Comparison of ENCODE assay signal across 26 cellular contexts in the genomic region with DNA sequence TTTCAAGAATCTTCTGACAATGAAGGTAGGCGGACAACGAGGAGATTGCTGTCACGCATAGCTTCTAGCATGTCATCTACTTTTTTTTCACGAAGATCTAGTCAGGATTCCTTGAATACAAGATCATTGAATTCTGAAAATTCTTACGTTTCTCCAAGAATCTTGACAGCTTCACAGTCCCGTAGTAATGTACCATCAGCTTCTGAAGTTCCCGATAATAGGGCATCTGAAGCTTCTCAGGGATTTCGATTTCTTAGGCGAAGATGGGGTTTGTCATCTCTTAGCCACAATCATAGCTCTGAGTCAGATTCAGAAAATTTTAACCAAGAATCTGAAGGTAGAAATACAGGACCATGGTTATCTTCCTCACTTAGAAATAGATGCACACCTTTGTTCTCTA. TPM values are rescaled to one million over a fixed set of nuclear protein-coding genes. Genes with fewer than 3 reads are reported as not detected.
DNase-seq lines count a peak whose midpoint lies in the region; ATAC-seq and TF ChIP-seq lines count a peak whose summit lies in the region.
"Had no signal": no experiment of that assay in that cellular context is flagged by ENCODE, and none has a peak within 500 bp of the region (broad histone marks: within the 10 kb centered on the region; RNA-seq: fewer than 3 reads in every experiment).

No MANE protein-coding gene starts in this region.

- no peak overlapping the region for H2BK5ac ChIP-seq in IMR-90 (ENCODE audit: low read depth, low read length, poor library complexity, severe bottlenecking)

- peaks cover 26% of the 10 kb centered on the region for H4K20me1 ChIP-seq in IMR-90 (ENCODE audit: insufficient read depth, low read length)

- H2AFZ ChIP-seq in IMR-90 (replicated peaks; ENCODE audit: low read length, poor library complexity), result no peak overlapping the region

- in situ Hi-C loops in IMR-90 (cut with MboI; ENCODE audit: low sequenced_read_pairs), result no loop called here

- H4K91ac ChIP-seq in IMR-90 (ENCODE audit: insufficient read depth, low read depth, low read length), result no peak overlapping the region

- no peak overlapping the region for H2AK5ac ChIP-seq in IMR-90 (ENCODE audit: low read depth, low read length)

- H3K4me3 ChIP-seq in IMR-90 (ENCODE audit: insufficient read depth, low read depth, low read length) (no peak overlapping the region), neutrophil (ENCODE audit: low read depth in 1 of 2, low read length in 1 of 2) (no peak overlapping the region)
- H3K4me3 ChIP-seq: BLaER1 treated with 17β-estradiol and CSF1 and Interleukin-3, amounts not matched to agents 10 nM and 100 nM; GM12878 had no signal

- no peak overlapping the region for H4K5ac ChIP-seq in IMR-90 (ENCODE audit: low read depth, low read length)

- H3K4me2 ChIP-seq in IMR-90 (ENCODE audit: low read depth, low read length), result no peak overlapping the region
- H3K4me2 ChIP-seq: BLaER1 treated with 17β-estradiol and CSF1 and Interleukin-3, amounts not matched to agents 10 nM and 100 nM had no signal

- no peak for DNase-seq in stimulated activated naive CD8-positive, alpha-beta T cell treated with anti-CD3 and anti-CD28 coated beads, Interleukin-15, Interleukin-2, amounts not matched to agents 100 U/mL and 50 U/mL, for 24 hours
- no peak for DNase-seq in IMR-90
- DNase-seq in mucosa of gallbladder (ENCODE audit: low spot score), result no peak
- DNase-seq in RWPE1 (ENCODE audit: low spot score), result no peak
- DNase-seq: AML-193; CD4-positive, alpha-beta memory T cell; COR-L47; DMS 273 treated with DMSO at 0.1 percent for 48 hours; DMS79; EL; GDM1; KBM-7; MM.1S; NCI-H1694; NCI-H2029 treated with DMSO at 0.1 percent for 48 hours; NCI-H446 treated with DMSO at 0.1 percent for 48 hours; NCI-H526; NCI-H82; NK-92 treated with Interleukin-12 subunit alpha and Interleukin-12 subunit beta, amount 100 ng/mL, for 24 hours; RPMI8226; SHP77 had no signal

- CTCF ChIA-PET in IMR-90 (lab: Yijun Ruan, JAX) (interaction anchor here (0.8 kb wide), 1 partner anchor 11 kb away, joined by 3 read pairs; no protein-coding TSS in a partner anchor), RWPE1 (lab: Yijun Ruan, JAX) (interaction anchor here (0.5 kb wide), 1 partner anchor 220 kb away, joined by 3 read pairs; no protein-coding TSS in a partner anchor)

- peaks cover 42% of the 10 kb centered on the region for H3K36me3 ChIP-seq in IMR-90 (ENCODE audit: control insufficient read depth, insufficient read depth, low read length)
- H3K36me3 ChIP-seq in neutrophil, result peaks cover 90% of the 10 kb centered on the region

- no peak overlapping the region for H3K9ac ChIP-seq in IMR-90 (ENCODE audit: low read depth, low read length)
- H3K9ac ChIP-seq: BLaER1 treated with 17β-estradiol and CSF1 and Interleukin-3, amounts not matched to agents 10 nM and 100 nM had no signal

- dilution Hi-C loops in IMR-90 (cut with HindIII; ENCODE audit: low sequenced_read_pairs, unreplicated experiment), result no loop called here

- no peaks in the 10 kb centered on the region for H3K27me3 Mint-ChIP-seq in stimulated activated naive CD8-positive, alpha-beta T cell treated with anti-CD3 and anti-CD28 coated beads, Interleukin-15, Interleukin-2, amounts not matched to agents 100 ng/mL and 50 ng/mL, for 24 hours
- H3K27me3 Mint-ChIP-seq: CD4-positive, alpha-beta memory T cell had no signal

- POLR2A ChIA-PET in IMR-90 (lab: Charles Lee; ENCODE audit: unreplicated experiment) (no interaction called here), RWPE1 (lab: Yijun Ruan, JAX; ENCODE audit: low non-redundant PET) (no interaction called here)

- H3K27me3 ChIP-seq in IMR-90 (ENCODE audit: control insufficient read depth, insufficient read depth, low read length) (no peaks in the 10 kb centered on the region), neutrophil (no peaks in the 10 kb centered on the region)
- H3K27me3 ChIP-seq: BLaER1 treated with 17β-estradiol and CSF1 and Interleukin-3, amounts not matched to agents 10 nM and 100 nM had no signal

- H3K4ac ChIP-seq in IMR-90 (ENCODE audit: low read depth, low read length), result no peak overlapping the region

- no peak overlapping the region for H2BK20ac ChIP-seq in IMR-90 (ENCODE audit: low read depth, low read length)

- no peaks in the 10 kb centered on the region for H3K9me3 Mint-ChIP-seq in stimulated activated naive CD8-positive, alpha-beta T cell treated with anti-CD3 and anti-CD28 coated beads, Interleukin-15, Interleukin-2, amounts not matched to agents 100 ng/mL and 50 ng/mL, for 24 hours
- H3K9me3 Mint-ChIP-seq: CD4-positive, alpha-beta memory T cell had no signal

- H3K27ac ChIP-seq in IMR-90 (ENCODE audit: insufficient read depth, low read length), result no peak overlapping the region
- peak overlapping the region; percentile 10 for H3K27ac ChIP-seq in neutrophil
- no peak overlapping the region for H3K27ac ChIP-seq in RWPE1
- H3K27ac ChIP-seq: BLaER1 treated with 17β-estradiol and CSF1 and Interleukin-3, amounts not matched to agents 10 nM and 100 nM had no signal

- peaks cover 73% of the 10 kb centered on the region for H3K36me3 Mint-ChIP-seq in stimulated activated naive CD8-positive, alpha-beta T cell treated with anti-CD3 and anti-CD28 coated beads, Interleukin-15, Interleukin-2, amounts not matched to agents 100 ng/mL and 50 ng/mL, for 24 hours (ENCODE audit: low read depth)

- H3K4me3 Mint-ChIP-seq in stimulated activated naive CD8-positive, alpha-beta T cell treated with anti-CD3 and anti-CD28 coated beads, Interleukin-15, Interleukin-2, amounts not matched to agents 100 ng/mL and 50 ng/mL, for 24 hours, result no peak overlapping the region
- H3K4me3 Mint-ChIP-seq: CD4-positive, alpha-beta memory T cell had no signal

- intact Hi-C loops in IMR-90 (cut with micrococcal nuclease), result no loop called here

- no peak overlapping the region for H3K14ac ChIP-seq in IMR-90 (replicated peaks; ENCODE audit: low read depth, low read length)

- no peaks in the 10 kb centered on the region for H3K9me1 ChIP-seq in IMR-90 (ENCODE audit: insufficient read depth, low read length)

- H3K56ac ChIP-seq in IMR-90 (ENCODE audit: extremely low read depth, insufficient read depth, low read length), result no peak overlapping the region

- TF ChIP-seq RAD21 in IMR-90 (IDR thresholded peaks at IDR 0.05; ENCODE audit: low read length), result no peak

- no peak overlapping the region for H3K23ac ChIP-seq in IMR-90 (ENCODE audit: low read depth, low read length)

- H3K4me1 Mint-ChIP-seq in stimulated activated naive CD8-positive, alpha-beta T cell treated with anti-CD3 and anti-CD28 coated beads, Interleukin-15, Interleukin-2, amounts not matched to agents 100 ng/mL and 50 ng/mL, for 24 hours (ENCODE audit: low read depth), result peaks cover 3% of the 10 kb centered on the region

- peaks cover 22 to 43% of the 10 kb centered on the region in 2 experiments for H3K79me1 ChIP-seq in IMR-90 (ENCODE audit: low read depth in 1 of 2, low read length in 2 of 2)

- TF ChIP-seq POLR2A in IMR-90 (IDR thresholded peaks at IDR 0.05; ENCODE audit: low read depth, low read length), result no peak

- no peaks in the 10 kb centered on the region for H3K9me3 ChIP-seq in IMR-90 (ENCODE audit: control insufficient read depth, insufficient read depth, low read length)
- no peaks in the 10 kb centered on the region for H3K9me3 ChIP-seq in neutrophil

- H2BK15ac ChIP-seq in IMR-90 (ENCODE audit: low read depth, low read length), result no peak overlapping the region

- no peak for TF ChIP-seq CTCF in IMR-90 (conservative IDR thresholded peaks at IDR 0.05; ENCODE audit: low read depth, low read length)
- TF ChIP-seq CTCF in neutrophil (IDR thresholded peaks at IDR 0.05), result no peak
- TF ChIP-seq CTCF in RWPE1 (conservative IDR thresholded peaks at IDR 0.05; ENCODE audit: low read depth), result no peak

- H2BK120ac ChIP-seq in IMR-90 (ENCODE audit: low read depth, low read length), result no peak overlapping the region

- no peak for ATAC-seq in stimulated activated naive CD8-positive, alpha-beta T cell treated with anti-CD3 and anti-CD28 coated beads, Interleukin-15, Interleukin-2, amounts not matched to agents 100 U/mL and 50 U/mL, for 24 hours
- ATAC-seq in IMR-90 (ENCODE audit: low read depth) (no peak), HG03354 (IDR thresholded peaks at IDR 0.05; ENCODE audit: poor library complexity, severe bottlenecking, unreplicated experiment) (no peak)
- ATAC-seq: GM12878 had no signal

- no peak overlapping the region for H4K8ac ChIP-seq in IMR-90 (ENCODE audit: low read depth in 2 of 2, low read length in 2 of 2)

- H2AK9ac ChIP-seq in IMR-90 (replicated peaks; ENCODE audit: low read depth, low read length, poor library complexity), result no peak overlapping the region

- BruUV-seq in IMR-90 (replicated peaks; lab: Mats Ljungman, UMichigan), result TSS peak; percentile 88

- H3K27ac Mint-ChIP-seq in stimulated activated naive CD8-positive, alpha-beta T cell treated with anti-CD3 and anti-CD28 coated beads, Interleukin-15, Interleukin-2, amounts not matched to agents 100 ng/mL and 50 ng/mL, for 24 hours, result peak overlapping the region; percentile 36

- H3K4me1 ChIP-seq in IMR-90 (ENCODE audit: control insufficient read depth, insufficient read depth, low read length), result peaks cover 4% of the 10 kb centered on the region
- peaks cover 2 to 4% of the 10 kb centered on the region in 2 experiments for H3K4me1 ChIP-seq in neutrophil (ENCODE audit: control insufficient read depth in 1 of 2, insufficient read depth in 1 of 2, low read depth in 1 of 2, low read length in 1 of 2)

- H3K18ac ChIP-seq in IMR-90 (ENCODE audit: low read depth, low read length), result no peak overlapping the region

- 100% methylated on average over 6 of the region's 9 CpGs; no CpG with 5 or more reads in 1 of the 2 experiments for WGBS in IMR-90 (ENCODE audit: extremely low coverage in 2 of 2, insufficient read length in 1 of 2), 2 experiments

TF ChIP-seq in IMR-90, 13 proteins besides CTCF, POLR2A, EP300 and RAD21:
- TF ChIP-seq MXI1 (IDR thresholded peaks at IDR 0.05; ENCODE audit: borderline replicate concordance, low read depth, low read length) (no peak), MAZ (IDR thresholded peaks at IDR 0.05; ENCODE audit: borderline replicate concordance, low read depth, low read length) (no peak), MAFK (IDR thresholded peaks at IDR 0.05; ENCODE audit: low read depth, low read length) (no peak), FOS (IDR thresholded peaks at IDR 0.05; ENCODE audit: low read depth, low read length) (no peak), CEBPB (IDR thresholded peaks at IDR 0.05; ENCODE audit: low read depth, low read length) (no peak), RCOR1 (IDR thresholded peaks at IDR 0.05; ENCODE audit: insufficient replicate concordance, low read length) (no peak), NFE2L2 (IDR thresholded peaks at IDR 0.05; ENCODE audit: low read depth, low read length) (no peak)
TF ChIP-seq in IMR-90: peak in this region for 0.

RNA-seq across cellular contexts. Expression of a gene that starts 35.8 kb away (rescaled TPM):
- total RNA-seq in IMR-90 (2012; rRNA removed) (193 and 212 TPM in 2 replicates), mucosa of gallbladder (57.1 TPM)
- polyA plus RNA-seq in IMR-90 (2012; rRNA removed), result 39.1 and 59.1 TPM in 2 replicates
- polyA plus RNA-seq in IMR-90 (2012; cell fraction: cytosol; rRNA removed), result 9.6 and 13.8 TPM in 2 replicates
- polyA plus RNA-seq in IMR-90 (2012; cell fraction: nucleus; rRNA removed; ENCODE audit: low replicate concordance), result 9.7 and 49.9 TPM in 2 replicates

RNA-seq across cellular contexts. Expression of a gene that starts 49.9 kb away (rescaled TPM):
- total RNA-seq in IMR-90 (2012; rRNA removed) (3.8 and 6.1 TPM in 2 replicates), mucosa of gallbladder (34.6 TPM)
- polyA plus RNA-seq in IMR-90 (2012; rRNA removed), result 3.0 and 4.0 TPM in 2 replicates
- 0.90 and 1.1 TPM in 2 replicates for polyA plus RNA-seq in IMR-90 (2012; cell fraction: cytosol; rRNA removed)
- polyA plus RNA-seq in IMR-90 (2012; cell fraction: nucleus; rRNA removed; ENCODE audit: low replicate concordance), result 0.28 and 1.4 TPM in 2 replicates
